ENCODE assay signal across 8 cellular contexts in genomic region chr5:112419596-112420110, GRCh38. TPM values are rescaled to one million over a fixed set of nuclear protein-coding genes. Genes with fewer than 3 reads are reported as not detected.
DNase-seq lines count a peak whose midpoint lies in the region; ATAC-seq, FAIRE-seq and TF ChIP-seq lines count a peak whose summit lies in the region.

No MANE protein-coding gene starts in this region.

- H3K4me3 ChIP-seq in endocrine pancreas (ENCODE audit: control insufficient read depth, insufficient read depth, low read length): no peak overlapping the region
- peak overlapping the region; percentile 85 to 87 for H3K4me3 ChIP-seq in mesenchymal stem cell (ENCODE audit: insufficient read depth in 1 of 2, low read depth in 1 of 2, low read length in 2 of 2)

- no peak for FAIRE-seq in GM19239 (lab: Jason Lieb, UNC)

- WGBS in mesenchymal stem cell: 0% methylated on average over 39 of the region's 57 CpGs

- no peak overlapping the region for H3K14ac ChIP-seq in mesenchymal stem cell (ENCODE audit: low read length in 2 of 2)

- no peak overlapping the region for H3K27ac Mint-ChIP-seq in type B pancreatic cell

- no peaks in the 10 kb centered on the region for H3K4me1 ChIP-seq in endocrine pancreas (ENCODE audit: control insufficient read depth, insufficient read depth, low read length)
- peaks cover 7% of the 10 kb centered on the region for H3K4me1 ChIP-seq in mesenchymal stem cell (ENCODE audit: control insufficient read depth, insufficient read depth, low read depth, low read length)

- H3K36me3 Mint-ChIP-seq in type B pancreatic cell: peaks cover 5% of the 10 kb centered on the region

- ATAC-seq in HG03139 (IDR thresholded peaks at IDR 0.05; ENCODE audit: unreplicated experiment): peak; percentile 30

- H3K4ac ChIP-seq in mesenchymal stem cell (ENCODE audit: low read depth in 1 of 2, low read length in 2 of 2): no peak overlapping the region

- H3K36me3 ChIP-seq in endocrine pancreas (ENCODE audit: control insufficient read depth, insufficient read depth, low read length): no peaks in the 10 kb centered on the region
- no peaks in the 10 kb centered on the region for H3K36me3 ChIP-seq in mesenchymal stem cell (ENCODE audit: control insufficient read depth in 1 of 2, insufficient read depth in 2 of 2, low read depth in 1 of 2, low read length in 2 of 2)

- peaks cover 30% of the 10 kb centered on the region for H3K27me3 Mint-ChIP-seq in type B pancreatic cell

- H2AK5ac ChIP-seq in mesenchymal stem cell (ENCODE audit: low read length, severe bottlenecking): no peak overlapping the region

- peaks cover 16% of the 10 kb centered on the region for H3K4me1 Mint-ChIP-seq in type B pancreatic cell (ENCODE audit: unreplicated experiment)

- peak overlapping the region; percentile 76 for H2AFZ ChIP-seq in mesenchymal stem cell (ENCODE audit: low read depth, low read length)

- H3K9me3 Mint-ChIP-seq in type B pancreatic cell: no peaks in the 10 kb centered on the region

- peak overlapping the region in 1 of 2 experiments; percentile 83 for H3K23ac ChIP-seq in mesenchymal stem cell (ENCODE audit: low read length in 2 of 2)

- no peak for TF ChIP-seq CTCF in type B pancreatic cell (conservative IDR thresholded peaks at IDR 0.05)

- peak overlapping the region; percentile 88 for H3K4me3 Mint-ChIP-seq in type B pancreatic cell

- no peak overlapping the region for H4K8ac ChIP-seq in mesenchymal stem cell (ENCODE audit: low read length)

- no peak overlapping the region for H4K91ac ChIP-seq in mesenchymal stem cell (ENCODE audit: low read length)

- H3K27me3 ChIP-seq in endocrine pancreas (ENCODE audit: control insufficient read depth, insufficient read depth, low read length) (no peaks in the 10 kb centered on the region), mesenchymal stem cell (ENCODE audit: control insufficient read depth in 1 of 2, insufficient read depth in 1 of 2, low read length in 2 of 2) (no peaks in the 10 kb centered on the region)

- no peaks in the 10 kb centered on the region for H3K79me1 ChIP-seq in mesenchymal stem cell (replicated peaks; ENCODE audit: low read length, poor library complexity, severe bottlenecking)

- H3K4me2 ChIP-seq in mesenchymal stem cell (ENCODE audit: low read length, poor library complexity, severe bottlenecking): peak overlapping the region; percentile 96

- no peak overlapping the region for H3K27ac ChIP-seq in mesenchymal stem cell (ENCODE audit: low read length, poor library complexity, severe bottlenecking)

- H2BK15ac ChIP-seq in mesenchymal stem cell (ENCODE audit: low read depth, poor library complexity, severe bottlenecking): peak overlapping the region; percentile 23

- no peak overlapping the region for H3K18ac ChIP-seq in mesenchymal stem cell (ENCODE audit: low read depth in 1 of 2, low read length in 2 of 2)

- H3K9ac ChIP-seq in endocrine pancreas (ENCODE audit: control insufficient read depth, insufficient read depth, low read length): peak overlapping the region; percentile 19
- peak overlapping the region; percentile 76 for H3K9ac ChIP-seq in mesenchymal stem cell (ENCODE audit: low read length)

- DNase-seq in D341Med (ENCODE audit: low spot score) (peak; percentile 75), GM19239 (ENCODE audit: insufficient read length, low spot score) (peak; percentile 24), SK-N-DZ (ENCODE audit: low spot score) (peak; percentile 42), mesenchymal stem cell (peak; percentile 34), type B pancreatic cell (ENCODE audit: extremely low spot score, unreplicated experiment) (peak; percentile 79)
- no peak for DNase-seq in stimulated activated CD4-positive, alpha-beta T cell treated with anti-CD3 and anti-CD28 coated beads, Interleukin-4, amount 100 ng/mL, for 4 hours

- no peak overlapping the region for H2BK120ac ChIP-seq in mesenchymal stem cell (ENCODE audit: low read depth, low read length)

- H2BK12ac ChIP-seq in mesenchymal stem cell (ENCODE audit: low read length in 2 of 2): no peak overlapping the region

- no peak overlapping the region for H2BK5ac ChIP-seq in mesenchymal stem cell (ENCODE audit: low read depth, low read length, poor library complexity, severe bottlenecking)

- no peaks in the 10 kb centered on the region for H3K9me3 ChIP-seq in endocrine pancreas (ENCODE audit: control insufficient read depth, low read length)
- no peaks in the 10 kb centered on the region for H3K9me3 ChIP-seq in mesenchymal stem cell (ENCODE audit: control insufficient read depth, low read length)

RNA-seq across cellular contexts. Expression of gene EPB41L4A, which starts 0.6 kb away (rescaled TPM):
- polyA plus RNA-seq in SK-N-DZ (2014; cell fraction: cytosol; rRNA removed): 2.2 and 8.1 TPM in 2 replicates
- polyA plus RNA-seq in SK-N-DZ (2014; cell fraction: nucleus; rRNA removed): 1.7 and 2.0 TPM in 2 replicates
- polyA plus RNA-seq in mesenchymal stem cell (2013, experiment 1 of 2): 0.46 TPM
- polyA plus RNA-seq in mesenchymal stem cell (2013, experiment 2 of 2): 0.44 TPM
- total RNA-seq in type B pancreatic cell (ENCODE audit: low replicate concordance): 27.2 and 41.8 TPM in 2 replicates

Comparison
In these comparisons a context has a peak if more than half of its experiments do, and no peak if none do; other contexts are left out.
1. DNase-seq: peak in D341Med (single experiment), GM19239 (single experiment), SK-N-DZ (single experiment), mesenchymal stem cell (single experiment) and type B pancreatic cell (single experiment); none in stimulated activated CD4-positive, alpha-beta T cell treated with anti-CD3 and anti-CD28 coated beads, Interleukin-4, amount 100 ng/mL, for 4 hours (0 of 2).